ENCODE assay signal across 34 cellular contexts in the genomic region with DNA sequence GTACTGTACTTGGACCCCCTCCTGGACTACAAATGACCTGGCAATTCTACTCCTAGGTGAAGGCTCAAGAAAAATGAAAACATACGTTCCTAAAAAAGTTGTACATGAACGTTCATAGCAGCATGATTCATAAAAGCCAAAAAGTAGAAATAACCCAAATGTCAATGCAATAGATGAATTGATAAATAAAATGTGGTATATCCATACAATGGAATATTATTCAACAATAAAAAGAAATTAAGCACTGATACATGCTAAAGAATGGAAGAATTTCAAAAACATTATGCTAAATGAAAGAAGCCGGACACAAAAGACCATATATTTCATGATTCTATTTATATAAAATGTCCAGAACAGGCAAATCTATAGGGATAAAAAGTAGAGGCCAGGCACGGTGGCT.
"Had no signal": no experiment of that assay in that cellular context is flagged by ENCODE, and none has a peak within 500 bp of the region (broad histone marks: within the 10 kb centered on the region; RNA-seq: fewer than 3 reads in every experiment).

No MANE protein-coding gene starts in this region.

- H3K27me3 Mint-ChIP-seq: activated CD4-positive, alpha-beta memory T cell treated with anti-CD3 and anti-CD28 coated beads for 36 hours; activated CD4-positive, alpha-beta T cell treated with anti-CD3 and anti-CD28 coated beads for 36 hours; activated CD4-positive, alpha-beta T cell treated with anti-CD3 and anti-CD28 coated beads, Interleukin-2, amount 10 ng/mL, durations not matched to agents 24 days and 14 days; activated CD8-positive, alpha-beta memory T cell treated with anti-CD3 and anti-CD28 coated beads, Interleukin-2, amount 10 ng/mL, durations not matched to agents 7 days and 5 days; activated naive CD4-positive, alpha-beta T cell treated with anti-CD3 and anti-CD28 coated beads, Interleukin-2, amount 50 U/mL, for 24 hours; activated naive CD8-positive, alpha-beta T cell treated with anti-CD3 and anti-CD28 coated beads for 36 hours; activated naive CD8-positive, alpha-beta T cell treated with anti-CD3 and anti-CD28 coated beads, Interleukin-2, amount 50 U/mL, for 24 hours; central memory CD8-positive, alpha-beta T cell; effector memory CD8-positive, alpha-beta T cell had no signal

- ATAC-seq: activated CD4-positive, alpha-beta T cell treated with anti-CD3 and anti-CD28 coated beads for 36 hours; activated CD8-positive, alpha-beta memory T cell treated with anti-CD3 and anti-CD28 coated beads, Interleukin-2, amount 10 ng/mL, durations not matched to agents 7 days and 5 days; activated CD8-positive, alpha-beta T cell treated with anti-CD3 and anti-CD28 coated beads, Interleukin-2, amount 10 ng/mL, durations not matched to agents 7 days and 5 days; activated naive CD8-positive, alpha-beta T cell treated with anti-CD3 and anti-CD28 coated beads, Interleukin-2, amount 50 U/mL, for 24 hours; effector memory CD8-positive, alpha-beta T cell; esophagus mucosa; foreskin keratinocyte; gastrocnemius medialis; heart left ventricle had no signal

- H3K4me1 ChIP-seq: foreskin keratinocyte, gastrocnemius medialis, heart left ventricle had no signal

- H3K4me3 Mint-ChIP-seq: activated CD4-positive, alpha-beta memory T cell treated with anti-CD3 and anti-CD28 coated beads for 36 hours; activated CD4-positive, alpha-beta T cell treated with anti-CD3 and anti-CD28 coated beads for 36 hours; activated CD4-positive, alpha-beta T cell treated with anti-CD3 and anti-CD28 coated beads, Interleukin-2, amount 10 ng/mL, durations not matched to agents 24 days and 14 days; activated CD8-positive, alpha-beta memory T cell treated with anti-CD3 and anti-CD28 coated beads, Interleukin-2, amount 10 ng/mL, durations not matched to agents 7 days and 5 days; activated CD8-positive, alpha-beta T cell treated with anti-CD3 and anti-CD28 coated beads, Interleukin-2, amount 10 ng/mL, durations not matched to agents 7 days and 5 days; activated naive CD4-positive, alpha-beta T cell treated with anti-CD3 and anti-CD28 coated beads for 36 hours; activated naive CD4-positive, alpha-beta T cell treated with anti-CD3 and anti-CD28 coated beads, Interleukin-2, amount 50 U/mL, for 24 hours; activated naive CD8-positive, alpha-beta T cell treated with anti-CD3 and anti-CD28 coated beads for 36 hours; activated naive CD8-positive, alpha-beta T cell treated with anti-CD3 and anti-CD28 coated beads, Interleukin-2, amount 50 U/mL, for 24 hours; activated T-helper 1 cell treated with anti-CD3 and anti-CD28 coated beads, Interleukin-12 subunit alpha, Interleukin-12 subunit beta, Interleukin-2, Interleukin-4 antibody, amounts not matched to agents 30 ng/mL and 10 ng/mL and 1 ng/mL, durations not matched to agents 14 hours and 24 hours and 36 hours; central memory CD8-positive, alpha-beta T cell; effector memory CD8-positive, alpha-beta T cell had no signal

- FAIRE-seq: astrocyte, bronchial epithelial cell, endometrium had no signal

- H3K27ac ChIP-seq: brain microvascular endothelial cell, foreskin keratinocyte, gastrocnemius medialis, heart left ventricle had no signal

- H3K4me3 ChIP-seq: heart left ventricle had no signal

- H3K4me1 Mint-ChIP-seq: activated CD4-positive, alpha-beta T cell treated with anti-CD3 and anti-CD28 coated beads for 36 hours; activated CD4-positive, alpha-beta T cell treated with anti-CD3 and anti-CD28 coated beads, Interleukin-2, amount 10 ng/mL, durations not matched to agents 24 days and 14 days; activated CD8-positive, alpha-beta memory T cell treated with anti-CD3 and anti-CD28 coated beads, Interleukin-2, amount 10 ng/mL, durations not matched to agents 7 days and 5 days; activated naive CD4-positive, alpha-beta T cell treated with anti-CD3 and anti-CD28 coated beads, Interleukin-2, amount 50 U/mL, for 24 hours; activated naive CD8-positive, alpha-beta T cell treated with anti-CD3 and anti-CD28 coated beads for 36 hours; activated naive CD8-positive, alpha-beta T cell treated with anti-CD3 and anti-CD28 coated beads, Interleukin-2, amount 50 U/mL, for 24 hours; central memory CD8-positive, alpha-beta T cell had no signal

- H3K27me3 ChIP-seq: brain microvascular endothelial cell, foreskin keratinocyte, gastrocnemius medialis, heart left ventricle had no signal

- DNase-seq: activated CD4-positive, alpha-beta memory T cell treated with anti-CD3 and anti-CD28 coated beads for 36 hours; activated CD4-positive, alpha-beta T cell treated with anti-CD3 and anti-CD28 coated beads for 36 hours; activated CD4-positive, alpha-beta T cell treated with anti-CD3 and anti-CD28 coated beads, Interleukin-2, amount 10 ng/mL, durations not matched to agents 24 days and 14 days; activated CD4-positive, CD25-positive, alpha-beta regulatory T cell; activated CD4-positive, CD25-positive, alpha-beta regulatory T cell treated with anti-CD3 and anti-CD28 coated beads, Interleukin-2, amount 50 U/mL, for 72 hours; activated CD8-positive, alpha-beta memory T cell treated with anti-CD3 and anti-CD28 coated beads, Interleukin-2, amount 10 ng/mL, durations not matched to agents 7 days and 5 days; activated CD8-positive, alpha-beta memory T cell treated with anti-CD3 and anti-CD28 coated beads, Interleukin-2, amount 50 U/mL, for 4 hours; activated CD8-positive, alpha-beta T cell treated with anti-CD3 and anti-CD28 coated beads, Interleukin-2, amount 10 ng/mL, durations not matched to agents 7 days and 5 days; activated effector memory CD4-positive, alpha-beta T cell treated with anti-CD3 and anti-CD28 coated beads, Interleukin-2, amount 50 U/mL, for 16 hours; activated naive CD4-positive, alpha-beta T cell treated with anti-CD3 and anti-CD28 coated beads for 36 hours; activated naive CD8-positive, alpha-beta T cell treated with anti-CD3 and anti-CD28 coated beads for 36 hours; activated naive CD8-positive, alpha-beta T cell treated with anti-CD3 and anti-CD28 coated beads, Interleukin-2, amount 50 U/mL, for 24 hours; activated T-cell treated with anti-CD3 and anti-CD28 coated beads, Interleukin-2, amount 50 U/mL, for 1 hour; activated T-cell treated with anti-CD3 and anti-CD28 coated beads, Interleukin-2, amount 50 U/mL, for 48 hours; amniotic stem cell; anterior cingulate cortex; brain microvascular endothelial cell; cortex of kidney; dermis blood vessel endothelial cell; effector CD4-positive, alpha-beta T cell; effector memory CD8-positive, alpha-beta T cell; foreskin keratinocyte; gastrocnemius medialis; glutamatergic neuron; heart left ventricle; T-helper 2 cell had no signal

- H3K27ac Mint-ChIP-seq: activated CD4-positive, alpha-beta memory T cell treated with anti-CD3 and anti-CD28 coated beads for 36 hours; activated CD4-positive, alpha-beta T cell treated with anti-CD3 and anti-CD28 coated beads for 36 hours; activated CD4-positive, alpha-beta T cell treated with anti-CD3 and anti-CD28 coated beads, Interleukin-2, amount 10 ng/mL, durations not matched to agents 24 days and 14 days; activated CD8-positive, alpha-beta memory T cell treated with anti-CD3 and anti-CD28 coated beads, Interleukin-2, amount 10 ng/mL, durations not matched to agents 7 days and 5 days; activated CD8-positive, alpha-beta T cell treated with anti-CD3 and anti-CD28 coated beads, Interleukin-2, amount 10 ng/mL, durations not matched to agents 7 days and 5 days; activated naive CD4-positive, alpha-beta T cell treated with anti-CD3 and anti-CD28 coated beads for 36 hours; activated naive CD4-positive, alpha-beta T cell treated with anti-CD3 and anti-CD28 coated beads, Interleukin-2, amount 50 U/mL, for 24 hours; activated naive CD8-positive, alpha-beta T cell treated with anti-CD3 and anti-CD28 coated beads for 36 hours; activated naive CD8-positive, alpha-beta T cell treated with anti-CD3 and anti-CD28 coated beads, Interleukin-2, amount 50 U/mL, for 24 hours; activated T-helper 1 cell treated with anti-CD3 and anti-CD28 coated beads, Interleukin-12 subunit alpha, Interleukin-12 subunit beta, Interleukin-2, Interleukin-4 antibody, amounts not matched to agents 30 ng/mL and 10 ng/mL and 1 ng/mL, durations not matched to agents 14 hours and 24 hours and 36 hours; activated T-helper 2 cell treated with anti-CD3 and anti-CD28 coated beads, Interferon-gamma antibody, Interleukin-2, Interleukin-4, amounts not matched to agents 10 μg/mL and 5 μg/mL and 100 μg/mL, durations not matched to agents 14 hours and 24 hours and 36 hours; effector memory CD8-positive, alpha-beta T cell had no signal
